Comparison of ENCODE assay signal across 36 cellular contexts in genomic region chr16:57657228-57657627, GRCh38. TPM values are rescaled to one million over a fixed set of nuclear protein-coding genes. Genes with fewer than 3 reads are reported as not detected.
"Had no signal": no experiment of that assay in that cellular context is flagged by ENCODE, and none has a peak within 500 bp of the region (broad histone marks: within the 10 kb centered on the region; RNA-seq: fewer than 3 reads in every experiment).

No MANE protein-coding gene starts in this region.

- H3K27me3 ChIP-seq: ascending aorta, breast epithelium, cardiac muscle cell, colonic mucosa, esophagus squamous epithelium had no signal

- ATAC-seq: activated CD4-positive, alpha-beta T cell treated with anti-CD3 and anti-CD28 coated beads for 36 hours; activated CD8-positive, alpha-beta memory T cell treated with anti-CD3 and anti-CD28 coated beads, Interleukin-2, amount 10 ng/mL, durations not matched to agents 7 days and 5 days; activated CD8-positive, alpha-beta T cell treated with anti-CD3 and anti-CD28 coated beads, Interleukin-2, amount 10 ng/mL, durations not matched to agents 7 days and 5 days; activated naive CD4-positive, alpha-beta T cell treated with anti-CD3 and anti-CD28 coated beads, Interleukin-2, amount 50 U/mL, for 72 hours; gastroesophageal sphincter had no signal

- H3K36me3 ChIP-seq: ascending aorta, breast epithelium, cardiac muscle cell, colonic mucosa had no signal

- H3K27me3 Mint-ChIP-seq: activated CD4-positive, alpha-beta memory T cell treated with anti-CD3 and anti-CD28 coated beads for 36 hours; activated CD4-positive, alpha-beta T cell treated with anti-CD3 and anti-CD28 coated beads for 36 hours; activated CD4-positive, alpha-beta T cell treated with anti-CD3 and anti-CD28 coated beads, Interleukin-2, amount 10 ng/mL, durations not matched to agents 24 days and 14 days; activated CD8-positive, alpha-beta memory T cell treated with anti-CD3 and anti-CD28 coated beads, Interleukin-2, amount 10 ng/mL, durations not matched to agents 7 days and 5 days; activated naive CD8-positive, alpha-beta T cell treated with anti-CD3 and anti-CD28 coated beads, Interleukin-2, amount 10 ng/mL, durations not matched to agents 7 days and 5 days had no signal

- H3K9me3 ChIP-seq: ascending aorta, breast epithelium, colonic mucosa, esophagus squamous epithelium, gastroesophageal sphincter had no signal

- H3K36me3 Mint-ChIP-seq: activated CD4-positive, alpha-beta memory T cell treated with anti-CD3 and anti-CD28 coated beads for 36 hours; activated CD8-positive, alpha-beta memory T cell treated with anti-CD3 and anti-CD28 coated beads, Interleukin-2, amount 10 ng/mL, durations not matched to agents 7 days and 5 days; activated naive CD4-positive, alpha-beta T cell treated with anti-CD3 and anti-CD28 coated beads, Interleukin-2, amount 10 ng/mL, durations not matched to agents 7 days and 5 days; activated naive CD4-positive, alpha-beta T cell treated with anti-CD3 and anti-CD28 coated beads, Interleukin-2, amount 50 U/mL, for 72 hours; activated naive CD8-positive, alpha-beta T cell treated with anti-CD3 and anti-CD28 coated beads, Interleukin-2, amount 10 ng/mL, durations not matched to agents 7 days and 5 days had no signal

- H3K4me3 ChIP-seq: ascending aorta, breast epithelium, cardiac muscle cell, colonic mucosa, esophagus squamous epithelium, gastroesophageal sphincter had no signal

- H3K27ac ChIP-seq: ascending aorta, breast epithelium, cardiac muscle cell, colonic mucosa, esophagus squamous epithelium, gastroesophageal sphincter had no signal

- H3K27ac Mint-ChIP-seq: activated CD4-positive, alpha-beta memory T cell treated with anti-CD3 and anti-CD28 coated beads for 36 hours; activated CD4-positive, alpha-beta T cell treated with anti-CD3 and anti-CD28 coated beads for 36 hours; activated CD4-positive, alpha-beta T cell treated with anti-CD3 and anti-CD28 coated beads, Interleukin-2, amount 10 ng/mL, durations not matched to agents 24 days and 14 days; activated CD8-positive, alpha-beta memory T cell treated with anti-CD3 and anti-CD28 coated beads, Interleukin-2, amount 10 ng/mL, durations not matched to agents 7 days and 5 days; activated CD8-positive, alpha-beta T cell treated with anti-CD3 and anti-CD28 coated beads, Interleukin-2, amount 10 ng/mL, durations not matched to agents 7 days and 5 days; activated naive CD4-positive, alpha-beta T cell treated with anti-CD3 and anti-CD28 coated beads, Interleukin-2, amount 10 ng/mL, durations not matched to agents 7 days and 5 days; activated naive CD4-positive, alpha-beta T cell treated with anti-CD3 and anti-CD28 coated beads, Interleukin-2, amount 50 U/mL, for 72 hours; activated naive CD8-positive, alpha-beta T cell treated with anti-CD3 and anti-CD28 coated beads, Interleukin-2, amount 10 ng/mL, durations not matched to agents 7 days and 5 days; activated T-helper 1 cell treated with anti-CD3 and anti-CD28 coated beads, Interleukin-12 subunit alpha, Interleukin-12 subunit beta, Interleukin-2, Interleukin-4 antibody, amounts not matched to agents 30 ng/mL and 10 ng/mL and 1 ng/mL, durations not matched to agents 14 hours and 24 hours and 36 hours; activated T-helper 2 cell treated with anti-CD3 and anti-CD28 coated beads, Interferon-gamma antibody, Interleukin-2, Interleukin-4, amounts not matched to agents 10 μg/mL and 5 μg/mL and 100 μg/mL, durations not matched to agents 14 hours and 24 hours and 36 hours had no signal

- H3K9me3 Mint-ChIP-seq: activated CD4-positive, alpha-beta memory T cell treated with anti-CD3 and anti-CD28 coated beads for 36 hours; activated CD4-positive, alpha-beta T cell treated with anti-CD3 and anti-CD28 coated beads, Interleukin-2, amount 10 ng/mL, durations not matched to agents 24 days and 14 days; activated naive CD4-positive, alpha-beta T cell treated with anti-CD3 and anti-CD28 coated beads, Interleukin-2, amount 10 ng/mL, durations not matched to agents 7 days and 5 days; activated naive CD4-positive, alpha-beta T cell treated with anti-CD3 and anti-CD28 coated beads, Interleukin-2, amount 50 U/mL, for 72 hours; activated naive CD8-positive, alpha-beta T cell treated with anti-CD3 and anti-CD28 coated beads, Interleukin-2, amount 10 ng/mL, durations not matched to agents 7 days and 5 days; activated T-helper 1 cell treated with anti-CD3 and anti-CD28 coated beads, Interleukin-12 subunit alpha, Interleukin-12 subunit beta, Interleukin-2, Interleukin-4 antibody, amounts not matched to agents 30 ng/mL and 10 ng/mL and 1 ng/mL, durations not matched to agents 14 hours and 24 hours and 36 hours; activated T-helper 2 cell treated with anti-CD3 and anti-CD28 coated beads, Interferon-gamma antibody, Interleukin-2, Interleukin-4, amounts not matched to agents 10 μg/mL and 5 μg/mL and 100 μg/mL, durations not matched to agents 14 hours and 24 hours and 36 hours; brain had no signal

- H3K4me1 ChIP-seq: ascending aorta, breast epithelium, colonic mucosa, gastroesophageal sphincter had no signal

- DNase-seq: activated CD4-positive, alpha-beta memory T cell treated with anti-CD3 and anti-CD28 coated beads for 36 hours; activated CD4-positive, alpha-beta T cell treated with anti-CD3 and anti-CD28 coated beads for 36 hours; activated CD4-positive, alpha-beta T cell treated with anti-CD3 and anti-CD28 coated beads, Interleukin-2, amount 10 ng/mL, durations not matched to agents 24 days and 14 days; activated CD4-positive, CD25-positive, alpha-beta regulatory T cell; activated CD4-positive, CD25-positive, alpha-beta regulatory T cell treated with anti-CD3 and anti-CD28 coated beads, Interleukin-2, amount 50 U/mL, for 72 hours; activated CD8-positive, alpha-beta memory T cell treated with anti-CD3 and anti-CD28 coated beads, Interleukin-2, amount 10 ng/mL, durations not matched to agents 7 days and 5 days; activated CD8-positive, alpha-beta memory T cell treated with anti-CD3 and anti-CD28 coated beads, Interleukin-2, amount 50 U/mL, for 4 hours; activated CD8-positive, alpha-beta T cell treated with anti-CD3 and anti-CD28 coated beads, Interleukin-2, amount 10 ng/mL, durations not matched to agents 7 days and 5 days; activated gamma-delta T cell; activated naive CD4-positive, alpha-beta T cell; activated naive CD4-positive, alpha-beta T cell treated with anti-CD3 and anti-CD28 coated beads, Interleukin-2, amount 10 ng/mL, durations not matched to agents 7 days and 5 days; activated naive CD8-positive, alpha-beta T cell treated with anti-CD3 and anti-CD28 coated beads, Interleukin-2, amount 10 ng/mL, durations not matched to agents 7 days and 5 days; activated T-cell treated with anti-CD3 and anti-CD28 coated beads, Interleukin-2, amount 50 U/mL, for 1 hour; activated T-cell treated with anti-CD3 and anti-CD28 coated beads, Interleukin-2, amount 50 U/mL, for 48 hours; central memory CD4-positive, alpha-beta T cell; cerebellar nuclear complex; colonic mucosa; effector memory CD4-positive, alpha-beta T cell; erythroblast; esophagus squamous epithelium; foreskin melanocyte; head of caudate nucleus; T-helper 1 cell; T-helper 2 cell had no signal

- H3K4me3 Mint-ChIP-seq: activated CD4-positive, alpha-beta memory T cell treated with anti-CD3 and anti-CD28 coated beads for 36 hours; activated CD4-positive, alpha-beta T cell treated with anti-CD3 and anti-CD28 coated beads for 36 hours; activated CD4-positive, alpha-beta T cell treated with anti-CD3 and anti-CD28 coated beads, Interleukin-2, amount 10 ng/mL, durations not matched to agents 24 days and 14 days; activated CD8-positive, alpha-beta memory T cell treated with anti-CD3 and anti-CD28 coated beads, Interleukin-2, amount 10 ng/mL, durations not matched to agents 7 days and 5 days; activated CD8-positive, alpha-beta T cell treated with anti-CD3 and anti-CD28 coated beads, Interleukin-2, amount 10 ng/mL, durations not matched to agents 7 days and 5 days; activated naive CD4-positive, alpha-beta T cell treated with anti-CD3 and anti-CD28 coated beads, Interleukin-2, amount 10 ng/mL, durations not matched to agents 7 days and 5 days; activated naive CD8-positive, alpha-beta T cell treated with anti-CD3 and anti-CD28 coated beads, Interleukin-2, amount 10 ng/mL, durations not matched to agents 7 days and 5 days; activated T-helper 1 cell treated with anti-CD3 and anti-CD28 coated beads, Interleukin-12 subunit alpha, Interleukin-12 subunit beta, Interleukin-2, Interleukin-4 antibody, amounts not matched to agents 30 ng/mL and 10 ng/mL and 1 ng/mL, durations not matched to agents 14 hours and 24 hours and 36 hours; brain had no signal

- H3K4me1 Mint-ChIP-seq: activated CD4-positive, alpha-beta T cell treated with anti-CD3 and anti-CD28 coated beads for 36 hours had no signal

RNA-seq across cellular contexts. Expression of gene ADGRG3, which starts 10.9 kb away (rescaled TPM):
- total RNA-seq: activated CD4-positive, alpha-beta memory T cell treated with anti-CD3 and anti-CD28 coated beads for 36 hours; activated CD4-positive, alpha-beta T cell treated with anti-CD3 and anti-CD28 coated beads for 36 hours; activated CD4-positive, alpha-beta T cell treated with anti-CD3 and anti-CD28 coated beads, Interleukin-2, amount 10 ng/mL, durations not matched to agents 24 days and 14 days; activated CD8-positive, alpha-beta memory T cell treated with anti-CD3 and anti-CD28 coated beads for 36 hours; activated CD8-positive, alpha-beta memory T cell treated with anti-CD3 and anti-CD28 coated beads, Interleukin-2, amount 10 ng/mL, durations not matched to agents 7 days and 5 days; activated naive CD8-positive, alpha-beta T cell treated with anti-CD3 and anti-CD28 coated beads, Interleukin-2, amount 10 ng/mL, durations not matched to agents 7 days and 5 days; activated T-helper 1 cell treated with anti-CD3 and anti-CD28 coated beads, Interleukin-12 subunit alpha, Interleukin-12 subunit beta, Interleukin-2, Interleukin-4 antibody, amounts not matched to agents 30 ng/mL and 10 ng/mL and 1 ng/mL, durations not matched to agents 14 hours and 24 hours and 36 hours; activated T-helper 2 cell treated with anti-CD3 and anti-CD28 coated beads, Interferon-gamma antibody, Interleukin-2, Interleukin-4, amounts not matched to agents 10 μg/mL and 5 μg/mL and 100 μg/mL, durations not matched to agents 14 hours and 24 hours and 36 hours; ascending aorta; cardiac muscle cell; fibroblast of lung; fibroblast of villous mesenchyme had no signal
- polyA plus RNA-seq: cardiac muscle cell, fibroblast of lung had no signal

RNA-seq across cellular contexts. Expression of gene ADGRG1, which starts 28.8 kb away (rescaled TPM):
- total RNA-seq: cardiac muscle cell had no signal

RNA-seq across cellular contexts. Expression of gene DRC7, which starts 37.4 kb away (rescaled TPM):
- total RNA-seq: activated CD4-positive, alpha-beta memory T cell treated with anti-CD3 and anti-CD28 coated beads for 36 hours; activated CD4-positive, alpha-beta T cell treated with anti-CD3 and anti-CD28 coated beads, Interleukin-2, amount 10 ng/mL, durations not matched to agents 24 days and 14 days; activated CD8-positive, alpha-beta memory T cell treated with anti-CD3 and anti-CD28 coated beads for 36 hours; activated CD8-positive, alpha-beta memory T cell treated with anti-CD3 and anti-CD28 coated beads, Interleukin-2, amount 10 ng/mL, durations not matched to agents 7 days and 5 days; activated naive CD4-positive, alpha-beta T cell treated with anti-CD3 and anti-CD28 coated beads, Interleukin-2, amount 50 U/mL, for 72 hours; activated T-helper 1 cell treated with anti-CD3 and anti-CD28 coated beads, Interleukin-12 subunit alpha, Interleukin-12 subunit beta, Interleukin-2, Interleukin-4 antibody, amounts not matched to agents 30 ng/mL and 10 ng/mL and 1 ng/mL, durations not matched to agents 14 hours and 24 hours and 36 hours; activated T-helper 2 cell treated with anti-CD3 and anti-CD28 coated beads, Interferon-gamma antibody, Interleukin-2, Interleukin-4, amounts not matched to agents 10 μg/mL and 5 μg/mL and 100 μg/mL, durations not matched to agents 14 hours and 24 hours and 36 hours; ascending aorta; colonic mucosa; fibroblast of lung; fibroblast of villous mesenchyme; glomerular endothelial cell had no signal
- polyA plus RNA-seq: fibroblast of lung had no signal
